ENCODE assay signal across 1 cellular context in genomic region chr17:80457236-80457856, GRCh38.
TF ChIP-seq lines count a peak whose summit lies in the region.

No MANE protein-coding gene starts in this region.

TF ChIP-seq in K562, 482 proteins besides CTCF, POLR2A, EP300 and RAD21 (continued from another document and continues in another):
- TF ChIP-seq VEZF1 (CRISPR knock-in tag; IDR thresholded peaks at IDR 0.05) (peak; percentile 6; the same call in 1 of the 2 replicates), TEAD4 (IDR thresholded peaks at IDR 0.05; ENCODE audit: low read length) (peak; percentile 79), TEAD4 (CRISPR knock-in tag; IDR thresholded peaks at IDR 0.05; ENCODE audit: borderline replicate concordance) (no peak), ZEB2 (IDR thresholded peaks at IDR 0.05) (no peak), HDAC1 (IDR thresholded peaks at IDR 0.05) (peak in 1 of 2 experiments; percentile 6; a peak in 1 of 4 replicates), POLR2G (IDR thresholded peaks at IDR 0.05; ENCODE audit: low read depth, low read length) (no peak), USF1 (CRISPR knock-in tag; IDR thresholded peaks at IDR 0.05) (peak; percentile 73), ARID1B (IDR thresholded peaks at IDR 0.05) (peak; percentile 75), ZC3H11A (IDR thresholded peaks at IDR 0.05; ENCODE audit: low read depth, low read length) (no peak), E2F8 (IDR thresholded peaks at IDR 0.05; ENCODE audit: low read depth, partially characterized antibody) (no peak), PRDM10 (IDR thresholded peaks at IDR 0.05; ENCODE audit: partially characterized antibody) (peak; percentile 23), SMARCE1 (IDR thresholded peaks at IDR 0.05) (no peak), STAT6 (CRISPR knock-in tag; IDR thresholded peaks at IDR 0.05) (no peak), RFX5 (IDR thresholded peaks at IDR 0.05; ENCODE audit: low read depth, low read length) (no peak), SOX6 (IDR thresholded peaks at IDR 0.05) (no peak), ZKSCAN3 (CRISPR knock-in tag; IDR thresholded peaks at IDR 0.05) (no peak), ERF (CRISPR knock-in tag; IDR thresholded peaks at IDR 0.05) (no peak), NFXL1 (CRISPR knock-in tag; IDR thresholded peaks at IDR 0.05) (no peak), CLOCK (CRISPR knock-in tag; IDR thresholded peaks at IDR 0.05; ENCODE audit: borderline replicate concordance) (no peak), SMAD2 (IDR thresholded peaks at IDR 0.05; ENCODE audit: low read depth, low read length) (no peak), ETS2 (tag; IDR thresholded peaks at IDR 0.05; ENCODE audit: borderline replicate concordance, poor library complexity, severe bottlenecking) (no peak), KDM1A (IDR thresholded peaks at IDR 0.05) (peak in 1 of 2 experiments; percentile 6; a peak in 3 of 4 replicates), MYNN (IDR thresholded peaks at IDR 0.05) (no peak), MYNN (CRISPR knock-in tag; IDR thresholded peaks at IDR 0.05) (no peak), HINFP (tag; conservative IDR thresholded peaks at IDR 0.05; ENCODE audit: low read depth) (no peak), TFAP4 (CRISPR knock-in tag; IDR thresholded peaks at IDR 0.05; ENCODE audit: borderline replicate concordance) (peak; percentile 79), KLF10 (CRISPR knock-in tag; IDR thresholded peaks at IDR 0.05) (no peak), ARID2 (IDR thresholded peaks at IDR 0.05) (no peak), CBFA2T3 (IDR thresholded peaks at IDR 0.05) (peak; percentile 89), PHF21A (IDR thresholded peaks at IDR 0.05; ENCODE audit: borderline replicate concordance, low read depth) (no peak), KDM5B (IDR thresholded peaks at IDR 0.05; ENCODE audit: insufficient replicate concordance, low read depth, low read length) (no peak), HMBOX1 (IDR thresholded peaks at IDR 0.05) (peak; percentile 38; the same call in 1 of the 2 replicates), RBBP5 (IDR thresholded peaks at IDR 0.05; ENCODE audit: borderline replicate concordance, insufficient read depth, low read length, poor library complexity, severe bottlenecking) (no peak), STAT5B (CRISPR knock-in tag; IDR thresholded peaks at IDR 0.05) (no peak), ILK (tag; IDR thresholded peaks at IDR 0.05; ENCODE audit: borderline replicate concordance, low read depth) (no peak), CBFA2T2 (conservative IDR thresholded peaks at IDR 0.05) (peak; percentile 80), ZFP36 (IDR thresholded peaks at IDR 0.05; ENCODE audit: low read depth, low read length, partially characterized antibody) (no peak), BHLHE40 (IDR thresholded peaks at IDR 0.05; ENCODE audit: low read length) (no peak), TAL1 (IDR thresholded peaks at IDR 0.05) (peak; percentile 66), TSC22D4 (tag; IDR thresholded peaks at IDR 0.05) (no peak), FOXK2 (conservative IDR thresholded peaks at IDR 0.05 in 1 of 2, IDR thresholded peaks at IDR 0.05 in 1 of 2; ENCODE audit: low read depth in 2 of 2) (no peak), MECOM (CRISPR knock-in tag; IDR thresholded peaks at IDR 0.05) (0 out of 2 replicates have a peak, but pooled peaks have one; percentile 18), RFX7 (CRISPR knock-in tag; IDR thresholded peaks at IDR 0.05) (no peak), STAT5A (IDR thresholded peaks at IDR 0.05; ENCODE audit: borderline replicate concordance, low read length) (peak; percentile 36; the same call in 1 of the 2 replicates), ELF4 (CRISPR knock-in tag; IDR thresholded peaks at IDR 0.05) (no peak), NCOR1 (IDR thresholded peaks at IDR 0.05) (peak; percentile 58), ATF7 (IDR thresholded peaks at IDR 0.05) (no peak), CC2D1A (IDR thresholded peaks at IDR 0.05) (no peak), ZNF511 (CRISPR knock-in tag; IDR thresholded peaks at IDR 0.05) (no peak), SREBF2 (CRISPR knock-in tag; IDR thresholded peaks at IDR 0.05) (no peak)
